Comparison of ENCODE assay signal across 13 cellular contexts in genomic region chr12:125187148-125187733, GRCh38. TPM values are rescaled to one million over a fixed set of nuclear protein-coding genes. Genes with fewer than 3 reads are reported as not detected.
DNase-seq lines count a peak whose midpoint lies in the region; ATAC-seq, FAIRE-seq and TF ChIP-seq lines count a peak whose summit lies in the region.
"Had no signal": no experiment of that assay in that cellular context is flagged by ENCODE, and none has a peak within 500 bp of the region (broad histone marks: within the 10 kb centered on the region; RNA-seq: fewer than 3 reads in every experiment).

No MANE protein-coding gene starts in this region.

- H3K27me3 ChIP-seq in cardiac muscle cell: peaks cover 60% of the 10 kb centered on the region
- H3K27me3 ChIP-seq in H1 (replicated peaks in 1 of 4; ENCODE audit: control insufficient read depth in 3 of 4, extremely low read depth in 1 of 4, insufficient read depth in 3 of 4, low read length in 3 of 4): peaks cover 0 to 11% (median 5%) of the 10 kb centered on the region in 4 experiments; a peak in 4 of 7 replicates

- 2% methylated on average over 36 of the region's 41 CpGs; no CpG with 5 or more reads in 1 of the 2 experiments for WGBS in H1 (ENCODE audit: extremely low coverage in 1 of 2, insufficient coverage in 1 of 2, insufficient read length in 1 of 2, insufficient replicate concordance in 2 of 2, low coverage in 1 of 2, low lambda C conversion rate in 2 of 2, missing lambda C conversion rate in 1 of 2), 2 experiments

- peak overlapping the region; percentile 48; the same call in 1 of the 2 replicates for H2BK15ac ChIP-seq in H1 (ENCODE audit: low read length)

- H3K79me2 ChIP-seq in H1 (ENCODE audit: control insufficient read depth in 1 of 2, insufficient read depth in 2 of 2, low read length in 2 of 2): peaks cover 4 to 43% of the 10 kb centered on the region in 2 experiments; a peak in 3 of 4 replicates

- peak overlapping the region; percentile 72 to 80 for H3K4me2 ChIP-seq in H1 (ENCODE audit: insufficient read depth in 1 of 2, low read depth in 2 of 2, low read length in 2 of 2)

- peaks cover 8 to 22% of the 10 kb centered on the region in 2 experiments for H4K20me1 ChIP-seq in H1 (replicated peaks in 1 of 2; ENCODE audit: control insufficient read depth in 1 of 2, insufficient read depth in 2 of 2, low read length in 2 of 2)

- H2BK5ac ChIP-seq in H1 (ENCODE audit: low read depth, low read length): peak overlapping the region; percentile 14; the same call in 1 of the 2 replicates

- no peak for TF ChIP-seq RAD21 in H1 (IDR thresholded peaks at IDR 0.05 in 1 of 2, conservative IDR thresholded peaks at IDR 0.05 in 1 of 2; ENCODE audit: low read depth in 2 of 2, low read length in 2 of 2)

- H3K56ac ChIP-seq in H1 (replicated peaks; ENCODE audit: insufficient read length, low read depth, low read length): no peak overlapping the region

- no peak overlapping the region for H2BK120ac ChIP-seq in H1 (replicated peaks; ENCODE audit: low read depth, low read length)

- no peak overlapping the region for H2AFZ ChIP-seq in H1 (ENCODE audit: low read length)

- no peak for ATAC-seq in Right ventricle myocardium inferior
- no peak for ATAC-seq in GM21447 (IDR thresholded peaks at IDR 0.05; ENCODE audit: unreplicated experiment)

- H3K27me3 Mint-ChIP-seq in nephron (ENCODE audit: low read depth): peaks cover 92% of the 10 kb centered on the region

- TF ChIP-seq CTCF in cardiac muscle cell (IDR thresholded peaks at IDR 0.05; ENCODE audit: low read depth, low read length) (no peak), H1 (IDR thresholded peaks at IDR 0.05; ENCODE audit: control extremely low read depth in 1 of 3, insufficient read depth in 1 of 3, low read depth in 1 of 3, low read length in 3 of 3) (no peak), nephron (IDR thresholded peaks at IDR 0.05; ENCODE audit: unreplicated experiment in 3 of 3) (no peak)

- POLR2A ChIA-PET in H1 (lab: Charles Lee; ENCODE audit: partially characterized antibody): interaction anchor here (0.6 to 4.8 kb wide), 9 partner anchors 10 to 95 kb away, joined by 3 to 30 read pairs (median 5); no protein-coding TSS in a partner anchor

- no peak overlapping the region; the same call in 1 of the 2 replicates for H2BK20ac ChIP-seq in H1 (ENCODE audit: low read length)

- H4K5ac ChIP-seq in H1 (ENCODE audit: insufficient read length, low read depth, low read length): no peak overlapping the region

- no peaks in the 10 kb centered on the region for H3K36me3 Mint-ChIP-seq in nephron (ENCODE audit: low read depth)

- H3K14ac ChIP-seq in H1 (ENCODE audit: insufficient read length): no peak overlapping the region

- peak overlapping the region; percentile 1 for H3K4ac ChIP-seq in H1 (replicated peaks; ENCODE audit: insufficient read length, low read depth, low read length)

- peaks cover 8% of the 10 kb centered on the region for H3K4me1 ChIP-seq in cardiac muscle cell (ENCODE audit: low read depth)
- peaks cover 24 to 45% (median 31%) of the 10 kb centered on the region in 4 experiments for H3K4me1 ChIP-seq in H1 (replicated peaks in 1 of 4; ENCODE audit: control insufficient read depth in 3 of 4, insufficient read depth in 4 of 4, low read length in 3 of 4)

- H3K4me3 ChIP-seq in cardiac muscle cell (peak overlapping the region; percentile 50), H1 (ENCODE audit: extremely low read depth in 1 of 4, insufficient read depth in 2 of 4, low read depth in 3 of 4, low read length in 4 of 4) (peak overlapping the region; percentile 31 to 91 (median 61))

- H2BK12ac ChIP-seq in H1 (ENCODE audit: low read depth, low read length): peak overlapping the region; percentile 55; the same call in 1 of the 2 replicates

- H3K9ac ChIP-seq in H1 (replicated peaks in 1 of 4; ENCODE audit: extremely low read depth in 1 of 4, low read depth in 3 of 4, low read length in 3 of 4): peak overlapping the region in 1 of 4 experiments; percentile 34; a peak in 2 of 7 replicates

- no peak for TF ChIP-seq EP300 in H1 (IDR thresholded peaks at IDR 0.05; ENCODE audit: borderline replicate concordance in 1 of 2, low read depth in 2 of 2, low read length in 2 of 2)

- H2AK5ac ChIP-seq in H1 (ENCODE audit: low read depth, low read length): no peak overlapping the region

- no peak for TF ChIP-seq POLR2A in H1 (IDR thresholded peaks at IDR 0.05; ENCODE audit: control extremely low read depth in 1 of 2, low read depth in 2 of 2, low read length in 2 of 2)

- peak overlapping the region; percentile 25; the same call in 1 of the 2 replicates for H4K8ac ChIP-seq in H1 (ENCODE audit: extremely low read depth, insufficient read depth, low read length)

- CTCF ChIA-PET in H1 (lab: Charles Lee; ENCODE audit: partially characterized antibody): interaction anchor here (0.8 to 3.7 kb wide), 7 partner anchors 11 to 881 kb away, joined by 3 to 24 read pairs (median 5); no protein-coding TSS in a partner anchor

- no peaks in the 10 kb centered on the region for H3K9me3 Mint-ChIP-seq in nephron

- H4K91ac ChIP-seq in H1 (replicated peaks; ENCODE audit: insufficient read length, low read length): no peak overlapping the region

- no peak for FAIRE-seq in H1 (lab: Jason Lieb, UNC)

- H3K27ac ChIP-seq in cardiac muscle cell (no peak overlapping the region), H1 (ENCODE audit: low read depth, low read length) (no peak overlapping the region)
- H3K27ac ChIP-seq: C4-2B had no signal

- peaks cover 33% of the 10 kb centered on the region for H3K23me2 ChIP-seq in H1 (ENCODE audit: low read depth, low read length)

- H3K9me3 ChIP-seq in cardiac muscle cell (ENCODE audit: low read depth) (no peaks in the 10 kb centered on the region), H1 (ENCODE audit: insufficient read depth in 2 of 2, low read depth in 1 of 2, low read length in 1 of 2) (no peaks in the 10 kb centered on the region)

- no peak overlapping the region for H3K27ac Mint-ChIP-seq in nephron

- DNase-seq in cardiac muscle cell (ENCODE audit: low read depth in 1 of 2, low spot score in 1 of 2): peak in 1 of 2 donors; percentile 71
- no peak for DNase-seq in Right ventricle myocardium inferior (ENCODE audit: missing footprints)
- DNase-seq in H1 (ENCODE audit: low read depth in 1 of 2, low spot score in 2 of 2): peak in 1 of 2 experiments; percentile 62
- DNase-seq in NCI-H2196 (lab: John Stamatoyannopoulos, UW; ENCODE audit: unreplicated experiment): no peak
- no peak for DNase-seq in OCI-M2 (lab: John Stamatoyannopoulos, UW; ENCODE audit: unreplicated experiment)
- DNase-seq in NCI-H1694 treated with DMSO at 0.1 percent for 48 hours (lab: John Stamatoyannopoulos, UW): no peak
- DNase-seq: activated CD4-positive, CD25-positive, alpha-beta regulatory T cell treated with anti-CD3 and anti-CD28 coated beads, Interleukin-2, amount 50 U/mL, for 72 hours; dermis blood vessel endothelial cell; NCI-H2081; stimulated activated CD8-positive, alpha-beta memory T cell treated with anti-CD3 and anti-CD28 coated beads, Interleukin-4, amount 100 ng/mL, for 48 hours had no signal

- peaks cover 16% of the 10 kb centered on the region for H3K79me1 ChIP-seq in H1 (ENCODE audit: low read depth, low read length)

- H3K36me3 ChIP-seq in cardiac muscle cell: no peaks in the 10 kb centered on the region
- H3K36me3 ChIP-seq in H1 (ENCODE audit: control insufficient read depth in 2 of 4, insufficient read depth in 4 of 4, low read length in 3 of 4): no peaks in the 10 kb centered on the region

- no peak overlapping the region for H3K23ac ChIP-seq in H1 (ENCODE audit: insufficient read length)

- peaks cover 20% of the 10 kb centered on the region for H3K4me1 Mint-ChIP-seq in nephron

- intact Hi-C loops in Right ventricle myocardium inferior (cut with DNase I): no loop called here

- peak overlapping the region; percentile 44 for H3K18ac ChIP-seq in H1 (ENCODE audit: extremely low read depth, low read length)

- peak overlapping the region; percentile 73 to 78 (median 73) for H3K4me3 Mint-ChIP-seq in nephron

TF ChIP-seq in H1, 55 proteins besides CTCF, POLR2A, EP300 and RAD21:
- no peak for TF ChIP-seq PHF8 (conservative IDR thresholded peaks at IDR 0.05; ENCODE audit: low read depth, low read length)
- no peak for TF ChIP-seq POLR2AphosphoS5 (IDR thresholded peaks at IDR 0.05; ENCODE audit: low read depth, low read length)
- TF ChIP-seq, protein P1, sequence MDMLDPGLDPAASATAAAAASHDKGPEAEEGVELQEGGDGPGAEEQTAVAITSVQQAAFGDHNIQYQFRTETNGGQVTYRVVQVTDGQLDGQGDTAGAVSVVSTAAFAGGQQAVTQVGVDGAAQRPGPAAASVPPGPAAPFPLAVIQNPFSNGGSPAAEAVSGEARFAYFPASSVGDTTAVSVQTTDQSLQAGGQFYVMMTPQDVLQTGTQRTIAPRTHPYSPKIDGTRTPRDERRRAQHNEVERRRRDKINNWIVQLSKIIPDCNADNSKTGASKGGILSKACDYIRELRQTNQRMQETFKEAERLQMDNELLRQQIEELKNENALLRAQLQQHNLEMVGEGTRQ (IDR thresholded peaks at IDR 0.05; ENCODE audit: low read length): no peak
- TF ChIP-seq RFX5 (IDR thresholded peaks at IDR 0.05; ENCODE audit: borderline replicate concordance, low read depth, low read length): no peak
- TF ChIP-seq SIRT6 (IDR thresholded peaks at IDR 0.05; ENCODE audit: low read length): no peak
- no peak for TF ChIP-seq TBP (IDR thresholded peaks at IDR 0.05; ENCODE audit: low read depth, low read length)
- TF ChIP-seq GTF2F1 (IDR thresholded peaks at IDR 0.05; ENCODE audit: borderline replicate concordance, low read depth, low read length): no peak
- TF ChIP-seq SP1 (IDR thresholded peaks at IDR 0.05; ENCODE audit: low read depth, low read length): no peak
- TF ChIP-seq SRF (IDR thresholded peaks at IDR 0.05; ENCODE audit: low read depth, low read length): no peak

RNA-seq across cellular contexts. Expression of gene TMEM132B, which starts 1.1 kb away (rescaled TPM):
- total RNA-seq in cardiac muscle cell (2.4 and 2.9 TPM in 2 replicates), Right ventricle myocardium inferior (6.8 TPM)
- polyA plus RNA-seq in cardiac muscle cell (2.0 and 2.6 TPM in 2 replicates), H1 (2011; rRNA removed) (18.7 and 20.3 TPM in 2 replicates)
- 94.3 and 95.9 TPM in 2 replicates for total RNA-seq in H1 (2021; fragmentation: NEBNext Ultra II Directional; extraction: Animal tissue kit (Norgen Biotek cat#: 25700))
- polyA plus RNA-seq in H1 (2011; cell fraction: cytosol; rRNA removed): 19.2 TPM
- polyA plus RNA-seq in H1 (2011; cell fraction: nucleus; rRNA removed): 108 TPM
- 45.0 to 66.0 TPM (median 51.4 TPM) in 4 replicates for polyA plus RNA-seq in H1 (2012, experiment 1 of 2)
- 7.1 TPM for polyA plus RNA-seq in H1 (2012, experiment 2 of 2)
- polyA plus RNA-seq in H1 (2013, experiment 1 of 2): 52.0 TPM
- polyA plus RNA-seq in H1 (2013, experiment 2 of 2): 51.0 TPM
- 113 and 191 TPM in 2 replicates for polyA minus RNA-seq in H1 (2011; rRNA and poly(A)+ RNA removed)
- 34.1 TPM for polyA minus RNA-seq in H1 (2011; cell fraction: cytosol; rRNA and poly(A)+ RNA removed)
- polyA minus RNA-seq in H1 (2011; cell fraction: nucleus; rRNA and poly(A)+ RNA removed): 219 TPM

Comparison
In these comparisons a context has a peak if more than half of its experiments do, and no peak if none do; other contexts are left out.
1. RNA of gene TMEM132B, which starts 1.1 kb away (total RNA-seq): 94.3 to 95.9 TPM in H1; 6.8 TPM in Right ventricle myocardium inferior (single experiment) and 2.4 to 2.9 TPM in cardiac muscle cell; every median in the first group is over 10 times any median in the second.